Comparison of ENCODE assay signal across 8 cellular contexts in the genomic region with DNA sequence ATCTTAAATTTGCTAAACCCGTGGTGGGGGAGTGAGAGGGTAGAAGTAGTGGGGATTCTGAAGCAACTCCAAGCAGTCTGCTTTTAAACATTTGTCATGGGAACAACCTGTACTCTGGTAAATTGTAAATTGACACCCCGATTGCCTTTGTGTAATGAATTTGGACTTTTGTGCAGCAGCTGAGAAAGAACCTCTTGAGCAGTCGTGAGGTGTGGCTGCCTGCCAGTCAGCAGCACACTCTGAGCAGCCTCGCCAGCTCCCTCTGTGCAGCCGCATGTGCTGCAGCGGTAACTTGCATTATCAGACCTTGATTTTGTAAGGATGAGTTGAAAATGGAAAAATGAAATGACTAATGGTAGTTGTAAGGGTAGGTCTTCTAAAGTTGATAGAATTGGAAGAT.
DNase-seq lines count a peak whose midpoint lies in the region; ATAC-seq lines count a peak whose summit lies in the region.

No MANE protein-coding gene starts in this region.

- H3K4me3 Mint-ChIP-seq in CD4-positive, CD25-positive, alpha-beta regulatory T cell: peak overlapping the region; percentile 4 to 60 (median 22)
- H3K4me3 Mint-ChIP-seq in activated naive CD4-positive, alpha-beta T cell treated with anti-CD3 and anti-CD28 coated beads, Interleukin-2, amount 50 U/mL, for 24 hours: peak overlapping the region; percentile 76
- H3K4me3 Mint-ChIP-seq in stimulated activated naive CD8-positive, alpha-beta T cell treated with anti-CD3 and anti-CD28 coated beads, Interleukin-15, Interleukin-2, amounts not matched to agents 100 ng/mL and 50 ng/mL, for 24 hours: peak overlapping the region; percentile 27

- H3K36me3 Mint-ChIP-seq in CD4-positive, CD25-positive, alpha-beta regulatory T cell: peaks cover 17% of the 10 kb centered on the region
- H3K36me3 Mint-ChIP-seq in activated naive CD4-positive, alpha-beta T cell treated with anti-CD3 and anti-CD28 coated beads, Interleukin-2, amount 50 U/mL, for 24 hours: peaks cover 34% of the 10 kb centered on the region
- peaks cover 27% of the 10 kb centered on the region for H3K36me3 Mint-ChIP-seq in stimulated activated naive CD8-positive, alpha-beta T cell treated with anti-CD3 and anti-CD28 coated beads, Interleukin-15, Interleukin-2, amounts not matched to agents 100 ng/mL and 50 ng/mL, for 24 hours (ENCODE audit: low read depth)

- no peaks in the 10 kb centered on the region for H3K27me3 ChIP-seq in CD4-positive, CD25-positive, alpha-beta regulatory T cell (ENCODE audit: control insufficient read depth, insufficient read depth, low read length)
- no peaks in the 10 kb centered on the region for H3K27me3 ChIP-seq in right cardiac atrium (ENCODE audit: control insufficient read depth, insufficient read depth)

- H3K4me3 ChIP-seq in CD4-positive, CD25-positive, alpha-beta regulatory T cell (ENCODE audit: low read depth, low read length): peak overlapping the region; percentile 39
- no peak overlapping the region for H3K4me3 ChIP-seq in right cardiac atrium (ENCODE audit: low read length)

- intact Hi-C loops in right cardiac atrium (cut with DNase I): no loop called here

- no peaks in the 10 kb centered on the region for H3K27me3 Mint-ChIP-seq in CD4-positive, CD25-positive, alpha-beta regulatory T cell
- H3K27me3 Mint-ChIP-seq in activated naive CD4-positive, alpha-beta T cell treated with anti-CD3 and anti-CD28 coated beads, Interleukin-2, amount 50 U/mL, for 24 hours: no peaks in the 10 kb centered on the region
- H3K27me3 Mint-ChIP-seq in stimulated activated naive CD8-positive, alpha-beta T cell treated with anti-CD3 and anti-CD28 coated beads, Interleukin-15, Interleukin-2, amounts not matched to agents 100 ng/mL and 50 ng/mL, for 24 hours: no peaks in the 10 kb centered on the region

- peaks cover 55% of the 10 kb centered on the region for H3K4me1 ChIP-seq in CD4-positive, CD25-positive, alpha-beta regulatory T cell (ENCODE audit: control insufficient read depth, insufficient read depth, low read length, poor library complexity, severe bottlenecking)
- H3K4me1 ChIP-seq in right cardiac atrium (ENCODE audit: control insufficient read depth, insufficient read depth, low read length): peaks cover 26% of the 10 kb centered on the region

- no peaks in the 10 kb centered on the region for H3K9me3 Mint-ChIP-seq in CD4-positive, CD25-positive, alpha-beta regulatory T cell
- H3K9me3 Mint-ChIP-seq in activated naive CD4-positive, alpha-beta T cell treated with anti-CD3 and anti-CD28 coated beads, Interleukin-2, amount 50 U/mL, for 24 hours: peaks cover 4% of the 10 kb centered on the region
- no peaks in the 10 kb centered on the region for H3K9me3 Mint-ChIP-seq in stimulated activated naive CD8-positive, alpha-beta T cell treated with anti-CD3 and anti-CD28 coated beads, Interleukin-15, Interleukin-2, amounts not matched to agents 100 ng/mL and 50 ng/mL, for 24 hours

- ATAC-seq in CD4-positive, CD25-positive, alpha-beta regulatory T cell (ENCODE audit: low read depth in 2 of 2): peak; percentile 58 to 71
- ATAC-seq in right cardiac atrium (peak; percentile 77 to 85), GM18907 (IDR thresholded peaks at IDR 0.05; ENCODE audit: unreplicated experiment) (no peak), GM21367 (IDR thresholded peaks at IDR 0.05; ENCODE audit: unreplicated experiment) (no peak), HG03432 (IDR thresholded peaks at IDR 0.05; ENCODE audit: unreplicated experiment) (no peak)

- peak overlapping the region; percentile 61 for H3K27ac ChIP-seq in CD4-positive, CD25-positive, alpha-beta regulatory T cell (ENCODE audit: insufficient read depth, low read length, poor library complexity, severe bottlenecking)
- no peak overlapping the region for H3K27ac ChIP-seq in right cardiac atrium (ENCODE audit: low read length)

- peak overlapping the region; percentile 3 to 92 (median 90) for H3K27ac Mint-ChIP-seq in CD4-positive, CD25-positive, alpha-beta regulatory T cell
- peak overlapping the region; percentile 94 for H3K27ac Mint-ChIP-seq in activated naive CD4-positive, alpha-beta T cell treated with anti-CD3 and anti-CD28 coated beads, Interleukin-2, amount 50 U/mL, for 24 hours
- peak overlapping the region; percentile 95 for H3K27ac Mint-ChIP-seq in stimulated activated naive CD8-positive, alpha-beta T cell treated with anti-CD3 and anti-CD28 coated beads, Interleukin-15, Interleukin-2, amounts not matched to agents 100 ng/mL and 50 ng/mL, for 24 hours

- 26% methylated on average over 6 of the region's 6 CpGs for WGBS in right cardiac atrium

- H3K36me3 ChIP-seq in CD4-positive, CD25-positive, alpha-beta regulatory T cell (ENCODE audit: control insufficient read depth, insufficient read depth, low read length): peaks cover 19% of the 10 kb centered on the region

- peaks cover 37 to 86% (median 74%) of the 10 kb centered on the region in 4 donors for H3K4me1 Mint-ChIP-seq in CD4-positive, CD25-positive, alpha-beta regulatory T cell
- peaks cover 88% of the 10 kb centered on the region for H3K4me1 Mint-ChIP-seq in activated naive CD4-positive, alpha-beta T cell treated with anti-CD3 and anti-CD28 coated beads, Interleukin-2, amount 50 U/mL, for 24 hours
- H3K4me1 Mint-ChIP-seq in stimulated activated naive CD8-positive, alpha-beta T cell treated with anti-CD3 and anti-CD28 coated beads, Interleukin-15, Interleukin-2, amounts not matched to agents 100 ng/mL and 50 ng/mL, for 24 hours (ENCODE audit: low read depth): peaks cover 80% of the 10 kb centered on the region

- H3K9me3 ChIP-seq in CD4-positive, CD25-positive, alpha-beta regulatory T cell (ENCODE audit: control insufficient read depth in 2 of 2, low read length in 2 of 2): no peaks in the 10 kb centered on the region
- H3K9me3 ChIP-seq in right cardiac atrium (ENCODE audit: control insufficient read depth, low read length): no peaks in the 10 kb centered on the region

- DNase-seq in CD4-positive, CD25-positive, alpha-beta regulatory T cell: peak in 1 of 3 donors; percentile 72
- DNase-seq in NCI-H2107 (lab: John Stamatoyannopoulos, UW): peak; percentile 96
- peak; percentile 80 to 93 (median 85) for DNase-seq in right cardiac atrium

Comparison
In these comparisons a context has a peak if more than half of its experiments do, and no peak if none do; other contexts are left out.
1. ATAC-seq: peak in CD4-positive, CD25-positive, alpha-beta regulatory T cell (2 of 2) and right cardiac atrium (2 of 2); none in GM18907 (single experiment), GM21367 (single experiment) and HG03432 (single experiment).
2. H3K4me3 Mint-ChIP-seq: peak in every context shown above with its lines; median percentile 76 in activated naive CD4-positive, alpha-beta T cell treated with anti-CD3 and anti-CD28 coated beads, Interleukin-2, amount 50 U/mL, for 24 hours; 27 in stimulated activated naive CD8-positive, alpha-beta T cell treated with anti-CD3 and anti-CD28 coated beads, Interleukin-15, Interleukin-2, amounts not matched to agents 100 ng/mL and 50 ng/mL, for 24 hours; 22 in CD4-positive, CD25-positive, alpha-beta regulatory T cell.
3. Peak in every context shown above with its lines, with median percentiles within 50 percentile points of each other: H3K27ac Mint-ChIP-seq.